Comparison of ENCODE assay signal across 1 cellular context in the genomic region with DNA sequence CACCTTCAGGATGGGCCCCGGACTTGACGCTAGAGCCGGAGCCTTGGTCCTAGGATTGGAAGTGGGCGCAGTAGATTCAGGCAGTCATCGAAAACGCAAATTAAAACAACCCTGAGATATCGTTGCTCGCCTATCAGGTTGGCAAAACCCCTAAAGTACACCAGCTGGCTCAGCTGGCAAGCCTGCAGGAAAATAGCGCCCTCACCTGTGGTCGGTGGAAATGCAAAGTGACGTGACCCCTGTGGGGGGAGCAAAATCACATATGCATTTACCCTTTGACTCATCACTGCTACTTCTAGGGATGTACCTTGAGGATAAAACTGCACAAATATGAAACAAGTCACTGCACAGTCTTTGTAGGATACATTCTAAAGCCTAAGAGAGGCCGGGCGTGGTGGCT.
TF ChIP-seq lines count a peak whose summit lies in the region.

No MANE protein-coding gene starts in this region.

TF ChIP-seq in WTC11, 78 proteins besides CTCF, POLR2A, EP300 and RAD21 (continued from another document):
- TF ChIP-seq, protein P1, sequence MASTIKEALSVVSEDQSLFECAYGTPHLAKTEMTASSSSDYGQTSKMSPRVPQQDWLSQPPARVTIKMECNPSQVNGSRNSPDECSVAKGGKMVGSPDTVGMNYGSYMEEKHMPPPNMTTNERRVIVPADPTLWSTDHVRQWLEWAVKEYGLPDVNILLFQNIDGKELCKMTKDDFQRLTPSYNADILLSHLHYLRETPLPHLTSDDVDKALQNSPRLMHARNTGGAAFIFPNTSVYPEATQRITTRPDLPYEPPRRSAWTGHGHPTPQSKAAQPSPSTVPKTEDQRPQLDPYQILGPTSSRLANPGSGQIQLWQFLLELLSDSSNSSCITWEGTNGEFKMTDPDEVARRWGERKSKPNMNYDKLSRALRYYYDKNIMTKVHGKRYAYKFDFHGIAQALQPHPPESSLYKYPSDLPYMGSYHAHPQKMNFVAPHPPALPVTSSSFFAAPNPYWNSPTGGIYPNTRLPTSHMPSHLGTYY (CRISPR knock-in tag; IDR thresholded peaks at IDR 0.05): no peak
- TF ChIP-seq IRF2 (CRISPR knock-in tag; IDR thresholded peaks at IDR 0.05; ENCODE audit: borderline replicate concordance, low read depth) (no peak), CBFB (CRISPR knock-in tag; IDR thresholded peaks at IDR 0.05; ENCODE audit: low read depth) (no peak), ZNF416 (CRISPR knock-in tag; IDR thresholded peaks at IDR 0.05) (no peak), SP1 (CRISPR knock-in tag; conservative IDR thresholded peaks at IDR 0.05) (no peak)
